ENCODE assay signal across 1 cellular context in the genomic region with DNA sequence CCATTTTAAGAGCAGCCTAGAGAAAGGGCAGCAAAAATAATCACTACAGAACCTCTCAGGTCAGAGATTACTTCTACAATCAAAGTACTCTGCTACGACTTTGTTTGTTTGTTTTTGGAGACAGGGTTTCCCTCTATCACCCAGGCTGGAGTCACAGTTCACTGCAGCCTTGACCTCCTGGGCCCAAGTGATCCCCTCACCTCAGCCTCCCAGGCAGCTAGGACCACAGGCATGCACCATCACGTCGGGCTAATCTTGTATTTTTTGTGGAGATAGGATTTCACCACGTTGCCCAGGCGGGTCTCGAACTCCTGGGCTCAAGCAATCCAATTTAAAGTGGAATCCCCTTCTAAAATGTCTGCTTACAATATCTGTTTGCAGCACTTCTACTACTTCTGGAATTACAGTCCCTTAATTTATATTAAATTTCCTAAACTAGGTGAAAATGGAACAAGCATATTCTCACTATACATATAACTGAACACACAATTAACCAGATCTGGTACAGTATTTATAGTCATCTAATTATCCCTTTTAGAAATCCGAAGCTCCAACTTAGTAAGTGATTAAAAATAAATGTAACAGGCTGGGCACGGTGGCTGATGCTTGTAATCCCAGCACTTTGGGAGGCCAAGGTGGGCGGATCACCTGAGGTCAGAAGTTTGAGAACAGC.
A peak's percentile ranks its signal among the peaks of the same experiment; 100 is the strongest.
TF ChIP-seq lines count a peak whose summit lies in the region.

No MANE protein-coding gene starts in this region.

TF ChIP-seq in HepG2, 621 proteins besides CTCF, POLR2A, EP300 and RAD21 (continued from another document and continues in another):
- TF ChIP-seq ZNF207 (IDR thresholded peaks at IDR 0.05; ENCODE audit: borderline replicate concordance) (no peak), ZNF589 (CRISPR knock-in tag; conservative IDR thresholded peaks at IDR 0.05) (no peak), ZNF564 (CRISPR knock-in tag; IDR thresholded peaks at IDR 0.05) (no peak), KLF16 (CRISPR knock-in tag; IDR thresholded peaks at IDR 0.05) (no peak), ZNF543 (CRISPR knock-in tag; IDR thresholded peaks at IDR 0.05) (no peak), MEIS1 (CRISPR knock-in tag; IDR thresholded peaks at IDR 0.05; ENCODE audit: borderline replicate concordance) (0 out of 2 replicates have a peak, but pooled peaks have one; percentile 35), NCOA2 (CRISPR knock-in tag; IDR thresholded peaks at IDR 0.05) (peak; percentile 75), KMT2B (CRISPR knock-in tag; IDR thresholded peaks at IDR 0.05) (peak; percentile 43; the same call in 1 of the 2 replicates), POLR2AphosphoS5 (IDR thresholded peaks at IDR 0.05; ENCODE audit: low read depth, low read length) (no peak), ZNF160 (CRISPR knock-in tag; IDR thresholded peaks at IDR 0.05) (no peak), CCAR2 (optimal IDR thresholded peaks at IDR 0.05; ENCODE audit: low read depth, low read length) (no peak), HNF4A (CRISPR knock-in tag; IDR thresholded peaks at IDR 0.05) (peak; percentile 88), ZNF343 (CRISPR knock-in tag; IDR thresholded peaks at IDR 0.05) (no peak), ZFP36L1 (CRISPR knock-in tag; IDR thresholded peaks at IDR 0.05) (no peak), TBX3 (IDR thresholded peaks at IDR 0.05; ENCODE audit: borderline replicate concordance) (no peak), RXRB (CRISPR knock-in tag; IDR thresholded peaks at IDR 0.05; ENCODE audit: borderline replicate concordance) (peak; percentile 92), SP5 (CRISPR knock-in tag; IDR thresholded peaks at IDR 0.05; ENCODE audit: borderline replicate concordance, low read depth) (no peak), TEAD2 (CRISPR knock-in tag; IDR thresholded peaks at IDR 0.05) (no peak), MXD4 (CRISPR knock-in tag; IDR thresholded peaks at IDR 0.05) (no peak), ZNF546 (CRISPR knock-in tag; conservative IDR thresholded peaks at IDR 0.05) (no peak), ZNF501 (CRISPR knock-in tag; IDR thresholded peaks at IDR 0.05) (no peak; the same call in 1 of the 2 replicates), EZH2 (conservative IDR thresholded peaks at IDR 0.05; ENCODE audit: low read depth, low read length) (no peak), ZNF558 (CRISPR knock-in tag; IDR thresholded peaks at IDR 0.05; ENCODE audit: borderline replicate concordance) (no peak), ISX (CRISPR knock-in tag; conservative IDR thresholded peaks at IDR 0.05) (no peak), ZNF773 (CRISPR knock-in tag; IDR thresholded peaks at IDR 0.05; ENCODE audit: borderline replicate concordance) (no peak), NFIC (IDR thresholded peaks at IDR 0.05; ENCODE audit: low read length) (peak; percentile 18; the same call in 1 of the 2 replicates), FOXK2 (IDR thresholded peaks at IDR 0.05) (no peak)
- TF ChIP-seq, protein P1, sequence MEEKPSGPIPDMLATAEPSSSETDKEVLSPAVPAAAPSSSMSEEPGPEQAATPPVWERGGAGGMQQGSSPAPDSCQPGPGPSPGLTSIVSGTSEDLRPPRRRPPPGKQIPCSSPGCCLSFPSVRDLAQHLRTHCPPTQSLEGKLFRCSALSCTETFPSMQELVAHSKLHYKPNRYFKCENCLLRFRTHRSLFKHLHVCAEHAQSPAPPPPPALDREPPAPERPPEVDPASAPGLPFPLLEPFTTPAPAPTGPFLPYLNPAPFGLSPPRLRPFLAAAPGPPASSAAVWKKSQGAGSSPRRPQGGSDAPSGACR (CRISPR knock-in tag; IDR thresholded peaks at IDR 0.05): 0 out of 2 replicates have a peak, but pooled peaks have one; percentile 12
- TF ChIP-seq, protein P2, sequence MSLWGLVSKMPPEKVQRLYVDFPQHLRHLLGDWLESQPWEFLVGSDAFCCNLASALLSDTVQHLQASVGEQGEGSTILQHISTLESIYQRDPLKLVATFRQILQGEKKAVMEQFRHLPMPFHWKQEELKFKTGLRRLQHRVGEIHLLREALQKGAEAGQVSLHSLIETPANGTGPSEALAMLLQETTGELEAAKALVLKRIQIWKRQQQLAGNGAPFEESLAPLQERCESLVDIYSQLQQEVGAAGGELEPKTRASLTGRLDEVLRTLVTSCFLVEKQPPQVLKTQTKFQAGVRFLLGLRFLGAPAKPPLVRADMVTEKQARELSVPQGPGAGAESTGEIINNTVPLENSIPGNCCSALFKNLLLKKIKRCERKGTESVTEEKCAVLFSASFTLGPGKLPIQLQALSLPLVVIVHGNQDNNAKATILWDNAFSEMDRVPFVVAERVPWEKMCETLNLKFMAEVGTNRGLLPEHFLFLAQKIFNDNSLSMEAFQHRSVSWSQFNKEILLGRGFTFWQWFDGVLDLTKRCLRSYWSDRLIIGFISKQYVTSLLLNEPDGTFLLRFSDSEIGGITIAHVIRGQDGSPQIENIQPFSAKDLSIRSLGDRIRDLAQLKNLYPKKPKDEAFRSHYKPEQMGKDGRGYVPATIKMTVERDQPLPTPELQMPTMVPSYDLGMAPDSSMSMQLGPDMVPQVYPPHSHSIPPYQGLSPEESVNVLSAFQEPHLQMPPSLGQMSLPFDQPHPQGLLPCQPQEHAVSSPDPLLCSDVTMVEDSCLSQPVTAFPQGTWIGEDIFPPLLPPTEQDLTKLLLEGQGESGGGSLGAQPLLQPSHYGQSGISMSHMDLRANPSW (CRISPR knock-in tag; IDR thresholded peaks at IDR 0.05; ENCODE audit: borderline replicate concordance): no peak
- TF ChIP-seq, protein P3, sequence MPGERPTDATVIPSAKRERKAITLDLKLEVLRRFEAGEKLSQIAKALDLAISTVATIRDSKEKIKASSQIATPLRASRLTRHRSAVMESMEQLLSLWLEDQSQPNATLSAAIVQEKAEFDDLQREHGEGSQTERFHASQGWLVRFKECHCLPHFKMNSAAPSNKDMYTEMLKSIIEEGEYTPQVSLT (CRISPR knock-in tag; IDR thresholded peaks at IDR 0.05; ENCODE audit: borderline replicate concordance, low read depth): no peak
- TF ChIP-seq, protein P4, sequence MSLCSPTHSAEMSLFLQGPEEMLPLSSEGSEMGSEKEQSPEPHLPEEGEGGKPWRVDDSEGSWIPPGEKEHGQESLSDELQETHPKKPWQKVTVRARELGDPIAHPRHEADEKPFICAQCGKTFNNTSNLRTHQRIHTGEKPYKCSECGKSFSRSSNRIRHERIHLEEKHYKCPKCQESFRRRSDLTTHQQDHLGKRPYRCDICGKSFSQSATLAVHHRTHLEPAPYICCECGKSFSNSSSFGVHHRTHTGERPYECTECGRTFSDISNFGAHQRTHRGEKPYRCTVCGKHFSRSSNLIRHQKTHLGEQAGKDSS (CRISPR knock-in tag; IDR thresholded peaks at IDR 0.05; ENCODE audit: borderline replicate concordance, low read depth): no peak
- TF ChIP-seq, protein P5, sequence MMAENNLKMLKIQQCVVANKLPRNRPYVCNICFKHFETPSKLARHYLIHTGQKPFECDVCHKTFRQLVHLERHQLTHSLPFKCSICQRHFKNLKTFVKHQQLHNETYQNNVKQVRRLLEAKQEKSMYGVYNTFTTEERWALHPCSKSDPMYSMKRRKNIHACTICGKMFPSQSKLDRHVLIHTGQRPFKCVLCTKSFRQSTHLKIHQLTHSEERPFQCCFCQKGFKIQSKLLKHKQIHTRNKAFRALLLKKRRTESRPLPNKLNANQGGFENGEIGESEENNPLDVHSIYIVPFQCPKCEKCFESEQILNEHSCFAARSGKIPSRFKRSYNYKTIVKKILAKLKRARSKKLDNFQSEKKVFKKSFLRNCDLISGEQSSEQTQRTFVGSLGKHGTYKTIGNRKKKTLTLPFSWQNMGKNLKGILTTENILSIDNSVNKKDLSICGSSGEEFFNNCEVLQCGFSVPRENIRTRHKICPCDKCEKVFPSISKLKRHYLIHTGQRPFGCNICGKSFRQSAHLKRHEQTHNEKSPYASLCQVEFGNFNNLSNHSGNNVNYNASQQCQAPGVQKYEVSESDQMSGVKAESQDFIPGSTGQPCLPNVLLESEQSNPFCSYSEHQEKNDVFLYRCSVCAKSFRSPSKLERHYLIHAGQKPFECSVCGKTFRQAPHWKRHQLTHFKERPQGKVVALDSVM (CRISPR knock-in tag; IDR thresholded peaks at IDR 0.05): 0 out of 2 replicates have a peak, but pooled peaks have one; percentile 37
- TF ChIP-seq, protein P6, sequence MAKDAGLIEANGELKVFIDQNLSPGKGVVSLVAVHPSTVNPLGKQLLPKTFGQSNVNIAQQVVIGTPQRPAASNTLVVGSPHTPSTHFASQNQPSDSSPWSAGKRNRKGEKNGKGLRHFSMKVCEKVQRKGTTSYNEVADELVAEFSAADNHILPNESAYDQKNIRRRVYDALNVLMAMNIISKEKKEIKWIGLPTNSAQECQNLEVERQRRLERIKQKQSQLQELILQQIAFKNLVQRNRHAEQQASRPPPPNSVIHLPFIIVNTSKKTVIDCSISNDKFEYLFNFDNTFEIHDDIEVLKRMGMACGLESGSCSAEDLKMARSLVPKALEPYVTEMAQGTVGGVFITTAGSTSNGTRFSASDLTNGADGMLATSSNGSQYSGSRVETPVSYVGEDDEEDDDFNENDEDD (CRISPR knock-in tag; IDR thresholded peaks at IDR 0.05; ENCODE audit: borderline replicate concordance): no peak
- TF ChIP-seq, protein P7, sequence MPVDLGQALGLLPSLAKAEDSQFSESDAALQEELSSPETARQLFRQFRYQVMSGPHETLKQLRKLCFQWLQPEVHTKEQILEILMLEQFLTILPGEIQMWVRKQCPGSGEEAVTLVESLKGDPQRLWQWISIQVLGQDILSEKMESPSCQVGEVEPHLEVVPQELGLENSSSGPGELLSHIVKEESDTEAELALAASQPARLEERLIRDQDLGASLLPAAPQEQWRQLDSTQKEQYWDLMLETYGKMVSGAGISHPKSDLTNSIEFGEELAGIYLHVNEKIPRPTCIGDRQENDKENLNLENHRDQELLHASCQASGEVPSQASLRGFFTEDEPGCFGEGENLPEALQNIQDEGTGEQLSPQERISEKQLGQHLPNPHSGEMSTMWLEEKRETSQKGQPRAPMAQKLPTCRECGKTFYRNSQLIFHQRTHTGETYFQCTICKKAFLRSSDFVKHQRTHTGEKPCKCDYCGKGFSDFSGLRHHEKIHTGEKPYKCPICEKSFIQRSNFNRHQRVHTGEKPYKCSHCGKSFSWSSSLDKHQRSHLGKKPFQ (CRISPR knock-in tag; IDR thresholded peaks at IDR 0.05; ENCODE audit: insufficient replicate concordance): no peak
- TF ChIP-seq, protein P8, sequence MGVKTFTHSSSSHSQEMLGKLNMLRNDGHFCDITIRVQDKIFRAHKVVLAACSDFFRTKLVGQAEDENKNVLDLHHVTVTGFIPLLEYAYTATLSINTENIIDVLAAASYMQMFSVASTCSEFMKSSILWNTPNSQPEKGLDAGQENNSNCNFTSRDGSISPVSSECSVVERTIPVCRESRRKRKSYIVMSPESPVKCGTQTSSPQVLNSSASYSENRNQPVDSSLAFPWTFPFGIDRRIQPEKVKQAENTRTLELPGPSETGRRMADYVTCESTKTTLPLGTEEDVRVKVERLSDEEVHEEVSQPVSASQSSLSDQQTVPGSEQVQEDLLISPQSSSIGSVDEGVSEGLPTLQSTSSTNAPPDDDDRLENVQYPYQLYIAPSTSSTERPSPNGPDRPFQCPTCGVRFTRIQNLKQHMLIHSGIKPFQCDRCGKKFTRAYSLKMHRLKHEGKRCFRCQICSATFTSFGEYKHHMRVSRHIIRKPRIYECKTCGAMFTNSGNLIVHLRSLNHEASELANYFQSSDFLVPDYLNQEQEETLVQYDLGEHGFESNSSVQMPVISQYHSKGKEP (CRISPR knock-in tag; IDR thresholded peaks at IDR 0.05): no peak
- TF ChIP-seq, protein P9, sequence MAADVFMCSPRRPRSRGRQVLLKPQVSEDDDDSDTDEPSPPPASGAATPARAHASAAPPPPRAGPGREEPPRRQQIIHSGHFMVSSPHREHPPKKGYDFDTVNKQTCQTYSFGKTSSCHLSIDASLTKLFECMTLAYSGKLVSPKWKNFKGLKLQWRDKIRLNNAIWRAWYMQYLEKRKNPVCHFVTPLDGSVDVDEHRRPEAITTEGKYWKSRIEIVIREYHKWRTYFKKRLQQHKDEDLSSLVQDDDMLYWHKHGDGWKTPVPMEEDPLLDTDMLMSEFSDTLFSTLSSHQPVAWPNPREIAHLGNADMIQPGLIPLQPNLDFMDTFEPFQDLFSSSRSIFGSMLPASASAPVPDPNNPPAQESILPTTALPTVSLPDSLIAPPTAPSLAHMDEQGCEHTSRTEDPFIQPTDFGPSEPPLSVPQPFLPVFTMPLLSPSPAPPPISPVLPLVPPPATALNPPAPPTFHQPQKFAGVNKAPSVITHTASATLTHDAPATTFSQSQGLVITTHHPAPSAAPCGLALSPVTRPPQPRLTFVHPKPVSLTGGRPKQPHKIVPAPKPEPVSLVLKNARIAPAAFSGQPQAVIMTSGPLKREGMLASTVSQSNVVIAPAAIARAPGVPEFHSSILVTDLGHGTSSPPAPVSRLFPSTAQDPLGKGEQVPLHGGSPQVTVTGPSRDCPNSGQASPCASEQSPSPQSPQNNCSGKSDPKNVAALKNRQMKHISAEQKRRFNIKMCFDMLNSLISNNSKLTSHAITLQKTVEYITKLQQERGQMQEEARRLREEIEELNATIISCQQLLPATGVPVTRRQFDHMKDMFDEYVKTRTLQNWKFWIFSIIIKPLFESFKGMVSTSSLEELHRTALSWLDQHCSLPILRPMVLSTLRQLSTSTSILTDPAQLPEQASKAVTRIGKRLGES (CRISPR knock-in tag; IDR thresholded peaks at IDR 0.05; ENCODE audit: borderline replicate concordance): no peak
- TF ChIP-seq, protein P10, sequence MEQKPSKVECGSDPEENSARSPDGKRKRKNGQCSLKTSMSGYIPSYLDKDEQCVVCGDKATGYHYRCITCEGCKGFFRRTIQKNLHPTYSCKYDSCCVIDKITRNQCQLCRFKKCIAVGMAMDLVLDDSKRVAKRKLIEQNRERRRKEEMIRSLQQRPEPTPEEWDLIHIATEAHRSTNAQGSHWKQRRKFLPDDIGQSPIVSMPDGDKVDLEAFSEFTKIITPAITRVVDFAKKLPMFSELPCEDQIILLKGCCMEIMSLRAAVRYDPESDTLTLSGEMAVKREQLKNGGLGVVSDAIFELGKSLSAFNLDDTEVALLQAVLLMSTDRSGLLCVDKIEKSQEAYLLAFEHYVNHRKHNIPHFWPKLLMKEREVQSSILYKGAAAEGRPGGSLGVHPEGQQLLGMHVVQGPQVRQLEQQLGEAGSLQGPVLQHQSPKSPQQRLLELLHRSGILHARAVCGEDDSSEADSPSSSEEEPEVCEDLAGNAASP (CRISPR knock-in tag; IDR thresholded peaks at IDR 0.05; ENCODE audit: borderline replicate concordance): peak; percentile 71; the same call in 1 of the 2 replicates
- TF ChIP-seq, protein P11, sequence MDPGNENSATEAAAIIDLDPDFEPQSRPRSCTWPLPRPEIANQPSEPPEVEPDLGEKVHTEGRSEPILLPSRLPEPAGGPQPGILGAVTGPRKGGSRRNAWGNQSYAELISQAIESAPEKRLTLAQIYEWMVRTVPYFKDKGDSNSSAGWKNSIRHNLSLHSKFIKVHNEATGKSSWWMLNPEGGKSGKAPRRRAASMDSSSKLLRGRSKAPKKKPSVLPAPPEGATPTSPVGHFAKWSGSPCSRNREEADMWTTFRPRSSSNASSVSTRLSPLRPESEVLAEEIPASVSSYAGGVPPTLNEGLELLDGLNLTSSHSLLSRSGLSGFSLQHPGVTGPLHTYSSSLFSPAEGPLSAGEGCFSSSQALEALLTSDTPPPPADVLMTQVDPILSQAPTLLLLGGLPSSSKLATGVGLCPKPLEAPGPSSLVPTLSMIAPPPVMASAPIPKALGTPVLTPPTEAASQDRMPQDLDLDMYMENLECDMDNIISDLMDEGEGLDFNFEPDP (CRISPR knock-in tag; conservative IDR thresholded peaks at IDR 0.05): no peak
